Comparison of ENCODE assay signal across 8 cellular contexts in the genomic region with DNA sequence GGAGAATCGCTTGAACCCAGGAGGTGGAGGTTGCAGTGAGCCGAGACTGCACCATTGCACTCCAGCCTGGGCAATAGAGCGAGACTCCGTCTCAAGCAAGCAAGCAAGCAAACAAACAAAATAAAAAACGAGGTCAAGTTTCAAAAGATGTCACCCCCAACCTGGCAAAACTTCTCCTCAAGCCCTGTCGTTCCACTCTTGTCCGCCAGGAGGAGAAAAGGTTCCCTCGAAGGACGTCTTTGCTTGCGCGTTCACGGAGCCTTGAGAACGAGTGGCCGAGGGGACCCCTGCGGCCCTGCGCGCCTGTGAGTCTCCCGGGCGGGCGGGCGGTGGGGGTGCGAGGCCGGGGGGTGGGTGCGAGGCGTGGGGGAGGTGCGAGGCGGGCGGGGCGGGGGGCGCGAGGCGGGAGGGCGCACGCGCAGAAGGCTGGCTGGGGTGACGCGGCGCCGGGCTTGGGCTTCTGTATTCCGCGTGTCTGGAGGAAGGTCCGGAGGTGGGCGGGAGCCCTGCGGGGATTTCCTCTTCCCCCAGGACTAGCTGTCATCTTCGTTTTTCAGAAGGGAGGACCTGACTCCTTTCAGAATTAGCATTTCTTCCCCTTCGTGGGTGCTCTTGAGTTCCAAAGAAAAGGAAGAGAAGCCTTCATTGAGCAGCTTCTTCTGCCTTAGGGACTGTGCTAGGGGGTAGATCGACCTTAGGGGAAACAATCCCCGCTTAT. TPM values are rescaled to one million over a fixed set of nuclear protein-coding genes. Genes with fewer than 3 reads are reported as not detected.
DNase-seq lines count a peak whose midpoint lies in the region; ATAC-seq and TF ChIP-seq lines count a peak whose summit lies in the region.

No MANE protein-coding gene starts in this region.

- POLR2A ChIA-PET in OCI-LY7 (lab: Charles Lee) = interaction anchor here (0.9 to 1.6 kb wide), 3 partner anchors 14 to 66 kb away, joined by 3 to 6 read pairs (median 4); no protein-coding TSS in a partner anchor

- peak overlapping the region; percentile 76 for H3K27ac ChIP-seq in HL-60 (replicated peaks)
- H3K27ac ChIP-seq in OCI-LY7 (ENCODE audit: low read depth, low read length, poor library complexity, severe bottlenecking) = peak overlapping the region; percentile 43
- H3K27ac ChIP-seq in mucosa of rectum (ENCODE audit: low read depth in 2 of 2, low read length in 2 of 2) = peak overlapping the region in 1 of 2 donors; percentile 68

- CTCF ChIA-PET in OCI-LY7 (lab: Charles Lee; ENCODE audit: unreplicated experiment) = interaction anchor here (1.0 to 1.5 kb wide), 3 partner anchors 18 to 79 kb away, joined by 3 to 5 read pairs (median 3); no protein-coding TSS in a partner anchor

- peak; percentile 28 to 44 for DNase-seq in NCI-H2081 (lab: John Stamatoyannopoulos, UW)
- DNase-seq in NCI-H2081 treated with DMSO at 0.1 percent for 48 hours (lab: John Stamatoyannopoulos, UW) = no peak
- peak; percentile 23 to 66 for DNase-seq in HL-60 (ENCODE audit: low read depth in 1 of 2, low spot score in 1 of 2)
- peak; percentile 91 for DNase-seq in OCI-LY7 (ENCODE audit: low spot score)
- peak; percentile 78 for DNase-seq in activated T-cell treated with anti-CD3 and anti-CD28 coated beads for 4 hours
- DNase-seq in stimulated activated CD8-positive, alpha-beta memory T cell treated with anti-CD3 and anti-CD28 coated beads, Interleukin-2, amount 100 ng/mL, for 48 hours (ENCODE audit: low read depth in 2 of 2) = peak; percentile 75 to 76

- peak; percentile 65 for ATAC-seq in esophagus mucosa

- no peaks in the 10 kb centered on the region for H3K27me3 ChIP-seq in HL-60 (ENCODE audit: insufficient read depth, poor library complexity, severe bottlenecking)
- no peaks in the 10 kb centered on the region for H3K27me3 ChIP-seq in mucosa of rectum (ENCODE audit: control insufficient read depth in 2 of 2, insufficient read depth in 2 of 2, low read length in 2 of 2)

- no TSS peak for BruUV-seq in OCI-LY7 (replicated peaks; lab: Mats Ljungman, UMichigan)

- H3K9me2 ChIP-seq in OCI-LY7 (ENCODE audit: insufficient read depth, low read length) = no peaks in the 10 kb centered on the region

- peak overlapping the region in 1 of 2 donors; percentile 47 for H3K9ac ChIP-seq in mucosa of rectum (ENCODE audit: low read depth in 1 of 2, low read length in 2 of 2)

- H3K9me3 ChIP-seq in OCI-LY7 (ENCODE audit: low read length) (no peaks in the 10 kb centered on the region), mucosa of rectum (ENCODE audit: control insufficient read depth in 2 of 2, low read length in 2 of 2) (no peaks in the 10 kb centered on the region)

- H2AFZ ChIP-seq in OCI-LY7 (ENCODE audit: low read length) = peak overlapping the region; percentile 90; the same call in 1 of the 2 replicates

- peaks cover 38% of the 10 kb centered on the region for H3K4me1 ChIP-seq in OCI-LY7 (ENCODE audit: insufficient read depth, low read length, poor library complexity, severe bottlenecking)
- H3K4me1 ChIP-seq in mucosa of rectum (ENCODE audit: control insufficient read depth in 2 of 2, insufficient read depth in 2 of 2, low read length in 2 of 2) = peaks cover 4 to 6% of the 10 kb centered on the region in 2 donors

- H3K4me2 ChIP-seq in OCI-LY7 (ENCODE audit: low read length) = peak overlapping the region; percentile 98

- intact Hi-C loops in OCI-LY7 (cut with micrococcal nuclease; ENCODE audit: unreplicated experiment) = loop anchor here (1.0 to 5.0 kb wide), 2 partner anchors 31 to 44 kb away; a partner anchor contains a TSS

- H3K36me3 ChIP-seq in OCI-LY7 (ENCODE audit: insufficient read depth, low read length) = no peaks in the 10 kb centered on the region
- H3K36me3 ChIP-seq in mucosa of rectum (ENCODE audit: control insufficient read depth in 2 of 2, insufficient read depth in 2 of 2, low read length in 2 of 2) = no peaks in the 10 kb centered on the region

- TF ChIP-seq CTCF in HL-60 (IDR thresholded peaks at IDR 0.05; ENCODE audit: insufficient read depth, low read length) (no peak), OCI-LY7 (conservative IDR thresholded peaks at IDR 0.05; ENCODE audit: low read length) (peak; percentile 72)

- H3K4me3 ChIP-seq in HL-60 (replicated peaks; ENCODE audit: insufficient read depth, low read length) = 0 out of 2 replicates have a peak overlapping the region, but pooled peaks have one; percentile 0
- peak overlapping the region; percentile 64 for H3K4me3 ChIP-seq in OCI-LY7 (ENCODE audit: low read depth, low read length, poor library complexity, severe bottlenecking)
- H3K4me3 ChIP-seq in mucosa of rectum (ENCODE audit: low read length in 2 of 2) = peak overlapping the region; percentile 44 to 73

- H4K20me1 ChIP-seq in OCI-LY7 (ENCODE audit: insufficient read depth, low read length) = no peaks in the 10 kb centered on the region

- H3K79me2 ChIP-seq in OCI-LY7 (ENCODE audit: insufficient read depth, low read depth, low read length) = no peaks in the 10 kb centered on the region

RNA-seq across cellular contexts. Expression of a gene that starts 3.7 kb away (rescaled TPM):
- not detected in 2 replicates for total RNA-seq in OCI-LY7 (2014; rRNA removed; shearing (Covaris generic))
- total RNA-seq in OCI-LY7 (2022) = not detected in 2 replicates
- 0.68 TPM for total RNA-seq in esophagus mucosa

RNA-seq across cellular contexts. Expression of a gene that starts 33.8 kb away (rescaled TPM):
- 20.6 and 32.1 TPM in 2 replicates for total RNA-seq in OCI-LY7 (2014; rRNA removed; shearing (Covaris generic))
- 51.1 and 53.7 TPM in 2 replicates for total RNA-seq in OCI-LY7 (2022)
- 95.4 TPM for total RNA-seq in esophagus mucosa

RNA-seq across cellular contexts. Expression of a gene that starts 34.2 kb away (rescaled TPM):
- not detected in 2 replicates for total RNA-seq in OCI-LY7 (2014; rRNA removed; shearing (Covaris generic))
- total RNA-seq in OCI-LY7 (2022) (0.82 and 1.2 TPM in 2 replicates), esophagus mucosa (not detected)

RNA-seq across cellular contexts. Expression of a gene that starts 44.0 kb away (rescaled TPM):
- total RNA-seq in OCI-LY7 (2014; rRNA removed; shearing (Covaris generic)) = 8.7 and 9.7 TPM in 2 replicates
- total RNA-seq in OCI-LY7 (2022) (44.3 and 53.4 TPM in 2 replicates), esophagus mucosa (23.8 TPM)

RNA-seq across cellular contexts. Expression of a gene that starts 46.7 kb away (rescaled TPM):
- total RNA-seq in OCI-LY7 (2014; rRNA removed; shearing (Covaris generic)) = 0.98 and 1.8 TPM in 2 replicates
- total RNA-seq in OCI-LY7 (2022) = 0.34 and 0.65 TPM in 2 replicates
- 1.8 TPM for total RNA-seq in esophagus mucosa

Comparison
In these comparisons a context has a peak if more than half of its experiments do, and no peak if none do; other contexts are left out.
1. H3K4me3 ChIP-seq: peak in every context shown above with its lines; median percentile 64 in OCI-LY7; 58 in mucosa of rectum; 0 in HL-60.